ENCODE assay signal across 8 cellular contexts in genomic region chr19:30227661-30228112, GRCh38.
A peak's percentile ranks its signal among the peaks of the same experiment; 100 is the strongest.
DNase-seq lines count a peak whose midpoint lies in the region; ATAC-seq, FAIRE-seq and TF ChIP-seq lines count a peak whose summit lies in the region.

No MANE protein-coding gene starts in this region.

- H3K9me3 ChIP-seq in A549, result no peaks in the 10 kb centered on the region
- H3K9me3 ChIP-seq in Peyer's patch, result no peaks in the 10 kb centered on the region
- H3K9me3 ChIP-seq in K562 (replicated peaks; ENCODE audit: control insufficient read depth, insufficient read depth, low read depth, low read length), result no peaks in the 10 kb centered on the region

- H3K4me2 ChIP-seq in A549 (peak overlapping the region; percentile 93), K562 (ENCODE audit: insufficient read depth, low read length) (no peak overlapping the region)

- intact Hi-C loops in K562 (cut with micrococcal nuclease), result no loop called here

- POLR2A ChIA-PET in A549 (lab: Yijun Ruan, JAX), result no interaction called here
- POLR2A ChIA-PET in K562 (lab: Yijun Ruan, JAX), result no interaction called here

- peak; percentile 72 for TF ChIP-seq CTCF in A549 (IDR thresholded peaks at IDR 0.05)
- TF ChIP-seq CTCF in GM12875 (IDR thresholded peaks at IDR 0.05; ENCODE audit: borderline replicate concordance, insufficient read depth, low read depth, low read length), result peak; percentile 56; the same call in 1 of the 2 replicates
- peak in 5 of 6 experiments; percentile 12 to 49 (median 43) for TF ChIP-seq CTCF in Peyer's patch (IDR thresholded peaks at IDR 0.05)
- TF ChIP-seq CTCF in K562 (IDR thresholded peaks at IDR 0.05 in 2 of 3, conservative IDR thresholded peaks at IDR 0.05 in 1 of 3; ENCODE audit: insufficient read depth in 2 of 3, low read depth in 1 of 3, low read length in 3 of 3), result peak; percentile 33 to 80 (median 50); a peak in 4 of 6 replicates

- no peak overlapping the region for H3K9ac ChIP-seq in K562 (ENCODE audit: insufficient read depth in 1 of 2, low read depth in 2 of 2, low read length in 2 of 2)

- FAIRE-seq in A549 (lab: Jason Lieb, UNC), result no peak
- no peak for FAIRE-seq in K562 (lab: Jason Lieb, UNC)

- TF ChIP-seq POLR2A in A549 (IDR thresholded peaks at IDR 0.05; ENCODE audit: low read length) (no peak), Peyer's patch (IDR thresholded peaks at IDR 0.05) (no peak), K562 (conservative IDR thresholded peaks at IDR 0.05) (no peak)

- no TSS peak for BruUV-seq in K562 (replicated peaks; lab: Mats Ljungman, UMichigan)

- CTCF ChIA-PET in A549 (lab: Yijun Ruan, JAX) (no interaction called here), K562 (lab: Yijun Ruan, JAX; ENCODE audit: low intra/inter-chr PET ratio) (no interaction called here)

- ATAC-seq in A549 (peak; percentile 76 to 87), HG03095 (IDR thresholded peaks at IDR 0.05; ENCODE audit: unreplicated experiment) (peak; percentile 54), K562 (peak; percentile 97)

- no peak overlapping the region for H2AFZ ChIP-seq in K562 (ENCODE audit: low read depth, low read length)

- in situ Hi-C loops in K562 (cut with MboI), result no loop called here

- DNase-seq in A549 (ENCODE audit: low read depth in 1 of 2, low spot score in 1 of 2), result peak; percentile 82 to 89
- DNase-seq in Peyer's patch, result peak in 2 of 3 donors; percentile 62 to 68
- DNase-seq in K562 (ENCODE audit: extremely low read depth in 1 of 4, low spot score in 3 of 4), result peak; percentile 47 to 71 (median 58)
- DNase-seq in iPS-NIHi11 (ENCODE audit: low spot score), result peak; percentile 88
- no peak for DNase-seq in OCI-M2 (lab: John Stamatoyannopoulos, UW; ENCODE audit: unreplicated experiment)

- H3K79me2 ChIP-seq in K562 (ENCODE audit: control insufficient read depth, insufficient read depth, low read length), result no peaks in the 10 kb centered on the region

- H3K4me1 ChIP-seq in A549 (peaks cover 39% of the 10 kb centered on the region), Peyer's patch (peaks cover 0 to 31% (median 5%) of the 10 kb centered on the region in 4 donors), K562 (replicated peaks in 1 of 2; ENCODE audit: control insufficient read depth in 2 of 2, insufficient read depth in 2 of 2, low read length in 2 of 2) (peaks cover 0 to 19% of the 10 kb centered on the region in 2 experiments; a peak in 2 of 5 replicates)

- peak; percentile 52 to 73 for TF ChIP-seq RAD21 in A549 (conservative IDR thresholded peaks at IDR 0.05 in 1 of 2, IDR thresholded peaks at IDR 0.05 in 1 of 2)
- peak; percentile 27 to 57; a peak in 3 of 4 replicates for TF ChIP-seq RAD21 in K562 (CRISPR knock-in tag; conservative IDR thresholded peaks at IDR 0.05 in 1 of 2, IDR thresholded peaks at IDR 0.05 in 1 of 2)

- H3K36me3 ChIP-seq in Peyer's patch (no peaks in the 10 kb centered on the region), K562 (ENCODE audit: control insufficient read depth, insufficient read depth, low read length) (no peaks in the 10 kb centered on the region)

- TF ChIP-seq EP300 in A549 (IDR thresholded peaks at IDR 0.05), result no peak
- no peak for TF ChIP-seq EP300 in K562 (IDR thresholded peaks at IDR 0.05; ENCODE audit: low read length)

- H3K9me1 ChIP-seq in K562 (ENCODE audit: control insufficient read depth, insufficient read depth, low read length), result no peaks in the 10 kb centered on the region

- H3K4me3 ChIP-seq in A549 (peak overlapping the region; percentile 71), GM12875 (ENCODE audit: low read depth, low read length) (peak overlapping the region; percentile 32), Peyer's patch (peak overlapping the region; percentile 33 to 74 (median 56)), K562 (peak overlapping the region; percentile 21; the same call in 1 of the 2 replicates), skin epidermis (peak overlapping the region; percentile 30 to 51 (median 38))

- H3K27ac ChIP-seq in A549 (peak overlapping the region in 1 of 2 experiments; percentile 48; a peak in 2 of 6 replicates), Peyer's patch (peak overlapping the region; percentile 49 to 79 (median 66)), K562 (ENCODE audit: extremely low read depth, low read depth, low read length) (no peak overlapping the region), skin epidermis (peak overlapping the region in 3 of 21 experiments; percentile 5 to 60 (median 14))

- H4K20me1 ChIP-seq in K562 (replicated peaks; ENCODE audit: control insufficient read depth, insufficient read depth, low read length), result 0 out of 2 replicates have a peak, but pooled peaks cover 6% of the 10 kb centered on the region

- H3K27me3 ChIP-seq in Peyer's patch (peaks cover 0 to 40% of the 10 kb centered on the region in 2 donors), K562 (ENCODE audit: control insufficient read depth in 2 of 2, insufficient read depth in 2 of 2, low read length in 2 of 2) (peaks cover 28 to 62% of the 10 kb centered on the region in 2 experiments; a peak in 4 of 5 replicates)

- 2% methylated on average over 12 of the region's 57 CpGs for WGBS in A549 (ENCODE audit: missing lambda C conversion rate)
- 9% methylated on average over 7 of the region's 57 CpGs for WGBS in K562 (ENCODE audit: insufficient coverage, low coverage, missing lambda C conversion rate)

TF ChIP-seq in A549, 52 proteins besides CTCF, POLR2A, EP300 and RAD21:
- no peak for TF ChIP-seq ZNF302 (CRISPR knock-in tag; IDR thresholded peaks at IDR 0.05)
- peak; percentile 73 for TF ChIP-seq SMC3 (IDR thresholded peaks at IDR 0.05)

TF ChIP-seq in K562, 482 proteins besides CTCF, POLR2A, EP300 and RAD21 (continues in another document):
- no peak for TF ChIP-seq JUN (IDR thresholded peaks at IDR 0.05; ENCODE audit: borderline replicate concordance, low read depth, low read length)
- no peak for TF ChIP-seq JUN (CRISPR knock-in tag; IDR thresholded peaks at IDR 0.05; ENCODE audit: borderline replicate concordance)
- TF ChIP-seq FOXA1 (IDR thresholded peaks at IDR 0.05; ENCODE audit: borderline replicate concordance), result no peak
- no peak for TF ChIP-seq SP1 (CRISPR knock-in tag; IDR thresholded peaks at IDR 0.05)
- TF ChIP-seq RB1 (IDR thresholded peaks at IDR 0.05; ENCODE audit: low read depth), result peak; percentile 35; the same call in 1 of the 2 replicates
- no peak for TF ChIP-seq RAD51 (IDR thresholded peaks at IDR 0.05; ENCODE audit: borderline replicate concordance, low read depth)
- TF ChIP-seq E2F6 (IDR thresholded peaks at IDR 0.05; ENCODE audit: borderline replicate concordance in 1 of 2, extremely low read depth in 1 of 2, insufficient read depth in 1 of 2, insufficient read length in 1 of 2, low read depth in 1 of 2, low read length in 1 of 2, poor library complexity in 1 of 2, severe bottlenecking in 1 of 2), result peak in 1 of 2 experiments; percentile 25
- no peak for TF ChIP-seq ZSCAN32 (CRISPR knock-in tag; IDR thresholded peaks at IDR 0.05)
- TF ChIP-seq CXXC5 (CRISPR knock-in tag; IDR thresholded peaks at IDR 0.05), result peak; percentile 28
- TF ChIP-seq XRCC4 (IDR thresholded peaks at IDR 0.05; ENCODE audit: extremely low read depth, insufficient read depth, insufficient read length), result no peak
- TF ChIP-seq UBTF (IDR thresholded peaks at IDR 0.05; ENCODE audit: borderline replicate concordance in 1 of 2, low read depth in 2 of 2, low read length in 2 of 2), result peak; percentile 35 to 53; a peak in 1 of 4 replicates
- TF ChIP-seq ZBTB5 (IDR thresholded peaks at IDR 0.05), result no peak
- TF ChIP-seq FOXJ2 (tag; IDR thresholded peaks at IDR 0.05), result no peak
- TF ChIP-seq ZNF41 (CRISPR knock-in tag; conservative IDR thresholded peaks at IDR 0.05), result no peak

Comparison
In these comparisons a context has a peak if more than half of its experiments do, and no peak if none do; other contexts are left out.
1. H3K4me3 ChIP-seq: peak in every context shown above with its lines; median percentile 71 in A549; 56 in Peyer's patch; 38 in skin epidermis; 32 in GM12875; 21 in K562.
2. Of the 35 proteins assayed by ChIP-seq in both K562 and A549: peak only in K562: none; only in A549: SMC3; in both: CTCF and RAD21; in neither: 31; mixed calls (peak in some experiments, not most) for 1.